ENCODE assay signal across 21 cellular contexts in genomic region chr19:8025321-8025720, GRCh38. TPM values are rescaled to one million over a fixed set of nuclear protein-coding genes. Genes with fewer than 3 reads are reported as not detected.
DNase-seq lines count a peak whose midpoint lies in the region; ATAC-seq, FAIRE-seq and TF ChIP-seq lines count a peak whose summit lies in the region.
"Had no signal": no experiment of that assay in that cellular context is flagged by ENCODE, and none has a peak within 500 bp of the region (broad histone marks: within the 10 kb centered on the region; RNA-seq: fewer than 3 reads in every experiment).

No MANE protein-coding gene starts in this region.

- intact Hi-C loops in Right ventricle myocardium inferior (cut with DNase I), result no loop called here

- TF ChIP-seq CTCF in nephron progenitor cell (IDR thresholded peaks at IDR 0.05) (no peak), D721Med (IDR thresholded peaks at IDR 0.05; ENCODE audit: insufficient read depth, missing control alignments) (no peak), osteocyte (IDR thresholded peaks at IDR 0.05) (no peak)

- H3K4me1 Mint-ChIP-seq in central memory CD8-positive, alpha-beta T cell, result no peaks in the 10 kb centered on the region
- H3K4me1 Mint-ChIP-seq in nephron progenitor cell (peaks cover 61% of the 10 kb centered on the region), osteocyte (ENCODE audit: unreplicated experiment) (peaks cover 22% of the 10 kb centered on the region)
- H3K4me1 Mint-ChIP-seq: CD4-positive, alpha-beta memory T cell had no signal

- no peak overlapping the region for H3K4me3 Mint-ChIP-seq in central memory CD8-positive, alpha-beta T cell
- no peak overlapping the region for H3K4me3 Mint-ChIP-seq in nephron progenitor cell
- no peak overlapping the region for H3K4me3 Mint-ChIP-seq in osteocyte (ENCODE audit: unreplicated experiment)
- H3K4me3 Mint-ChIP-seq: CD4-positive, alpha-beta memory T cell had no signal

- peak; percentile 15 for DNase-seq in NCI-H526 treated with DMSO at 0.1 percent for 48 hours (lab: John Stamatoyannopoulos, UW)
- DNase-seq in central memory CD8-positive, alpha-beta T cell (ENCODE audit: low spot score in 2 of 2), result no peak
- no peak for DNase-seq in nephron progenitor cell
- DNase-seq in Right ventricle myocardium inferior (ENCODE audit: missing footprints), result no peak
- DNase-seq in D721Med (ENCODE audit: insufficient read length, low spot score), result no peak
- DNase-seq in osteocyte (ENCODE audit: extremely low spot score, unreplicated experiment), result no peak
- DNase-seq: C1 segment of cervical spinal cord; Calu3; CD4-positive, alpha-beta memory T cell; COR-L47; DMS153; DND-41; H7; HCEC 1CT had no signal

- H3K36me3 Mint-ChIP-seq in central memory CD8-positive, alpha-beta T cell (ENCODE audit: insufficient read depth), result peaks cover 1% of the 10 kb centered on the region
- H3K36me3 Mint-ChIP-seq in nephron progenitor cell (ENCODE audit: low read depth) (peaks cover 9% of the 10 kb centered on the region), osteocyte (ENCODE audit: unreplicated experiment) (no peaks in the 10 kb centered on the region)
- H3K36me3 Mint-ChIP-seq: CD4-positive, alpha-beta memory T cell had no signal

- ATAC-seq in central memory CD8-positive, alpha-beta T cell (replicated peaks; ENCODE audit: extremely low read depth, poor library complexity, severe bottlenecking), result no peak
- ATAC-seq in Right ventricle myocardium inferior, result no peak
- no peak for ATAC-seq in GM18517 (IDR thresholded peaks at IDR 0.05; ENCODE audit: unreplicated experiment)

- FAIRE-seq in D721Med (lab: Jason Lieb, UNC), result no peak
- FAIRE-seq: G401.6, GM12892, GM19239, H1 had no signal

- peak overlapping the region; percentile 22 for H3K27ac Mint-ChIP-seq in central memory CD8-positive, alpha-beta T cell (ENCODE audit: low read depth)
- H3K27ac Mint-ChIP-seq in nephron progenitor cell (peak overlapping the region; percentile 54), osteocyte (ENCODE audit: unreplicated experiment) (no peak overlapping the region)
- H3K27ac Mint-ChIP-seq: CD4-positive, alpha-beta memory T cell had no signal

- H3K27me3 Mint-ChIP-seq in central memory CD8-positive, alpha-beta T cell, result no peaks in the 10 kb centered on the region
- peaks cover 5% of the 10 kb centered on the region for H3K27me3 Mint-ChIP-seq in nephron progenitor cell (ENCODE audit: low read depth, poor library complexity)
- no peaks in the 10 kb centered on the region for H3K27me3 Mint-ChIP-seq in osteocyte (ENCODE audit: unreplicated experiment)
- H3K27me3 Mint-ChIP-seq: CD4-positive, alpha-beta memory T cell had no signal

- H3K9me3 Mint-ChIP-seq in central memory CD8-positive, alpha-beta T cell, result no peaks in the 10 kb centered on the region
- H3K9me3 Mint-ChIP-seq in nephron progenitor cell, result peaks cover 14% of the 10 kb centered on the region
- no peaks in the 10 kb centered on the region for H3K9me3 Mint-ChIP-seq in osteocyte (ENCODE audit: unreplicated experiment)
- H3K9me3 Mint-ChIP-seq: CD4-positive, alpha-beta memory T cell had no signal

RNA-seq across cellular contexts. Expression of gene ELAVL1, which starts 19.9 kb away (rescaled TPM):
- total RNA-seq in Right ventricle myocardium inferior (55.1 TPM), osteocyte (89.6 and 98.5 TPM in 2 replicates)

RNA-seq across cellular contexts. Expression of gene CCL25, which starts 27.2 kb away (rescaled TPM):
- total RNA-seq in Right ventricle myocardium inferior (not detected), osteocyte (not detected in 2 replicates)
- total RNA-seq: A172; A673; Calu3; CD4-positive, alpha-beta memory T cell; H1 had no signal
